Comparison of ENCODE assay signal across 1 cellular context in genomic region chr1:150268706-150269403, GRCh38.
TF ChIP-seq lines count a peak whose summit lies in the region.

Gene APH1A, minus strand, starts transcription at chr1:150269016. Its CDS starts 206 bp downstream, at chr1:150268810.

TF ChIP-seq in K562, 482 proteins besides CTCF, POLR2A, EP300 and RAD21 (continued from another document and continues in another):
- TF ChIP-seq CREB3L1 (IDR thresholded peaks at IDR 0.05; ENCODE audit: borderline replicate concordance, low read depth) (peak; percentile 76), E2F6 (IDR thresholded peaks at IDR 0.05; ENCODE audit: borderline replicate concordance in 1 of 2, extremely low read depth in 1 of 2, insufficient read depth in 1 of 2, insufficient read length in 1 of 2, low read depth in 1 of 2, low read length in 1 of 2, poor library complexity in 1 of 2, severe bottlenecking in 1 of 2) (peak in 1 of 2 experiments; percentile 29), GABPA (tag; conservative IDR thresholded peaks at IDR 0.05; ENCODE audit: low read depth) (peak; percentile 95), NFIC (IDR thresholded peaks at IDR 0.05) (no peak), HMGXB4 (CRISPR knock-in tag; IDR thresholded peaks at IDR 0.05) (0 out of 2 replicates have a peak, but pooled peaks have one; percentile 64), CBX8 (IDR thresholded peaks at IDR 0.05; ENCODE audit: borderline replicate concordance, extremely low read depth, low read depth, low read length, poor library complexity, severe bottlenecking) (no peak), IRF2 (CRISPR knock-in tag; IDR thresholded peaks at IDR 0.05) (no peak), ZFP30 (CRISPR knock-in tag; IDR thresholded peaks at IDR 0.05; ENCODE audit: borderline replicate concordance) (no peak), TRIM24 (IDR thresholded peaks at IDR 0.05) (peak in 1 of 2 experiments; percentile 59; a peak in 2 of 4 replicates), SIN3A (IDR thresholded peaks at IDR 0.05; ENCODE audit: borderline replicate concordance in 2 of 2, control insufficient read depth in 1 of 2, low read depth in 2 of 2, low read length in 2 of 2) (peak; percentile 72 to 80; a peak in 2 of 4 replicates), XRCC5 (IDR thresholded peaks at IDR 0.05; ENCODE audit: low read depth, low read length) (peak; percentile 66; the same call in 1 of the 2 replicates), KDM5B (IDR thresholded peaks at IDR 0.05; ENCODE audit: insufficient replicate concordance, low read depth, low read length) (no peak), ZNF232 (CRISPR knock-in tag; IDR thresholded peaks at IDR 0.05) (no peak), MTA3 (IDR thresholded peaks at IDR 0.05; ENCODE audit: borderline replicate concordance) (peak; percentile 98), KLF16 (IDR thresholded peaks at IDR 0.05) (peak; percentile 74), HMGN3 (IDR thresholded peaks at IDR 0.05; ENCODE audit: borderline replicate concordance, extremely low read depth, insufficient read length, low read depth, low read length) (no peak), CXXC5 (CRISPR knock-in tag; IDR thresholded peaks at IDR 0.05) (peak; percentile 83), ZNF347 (CRISPR knock-in tag; IDR thresholded peaks at IDR 0.05; ENCODE audit: low read depth) (no peak), MAX (CRISPR knock-in tag; IDR thresholded peaks at IDR 0.05) (peak; percentile 18; the same call in 1 of the 2 replicates), ZNF140 (CRISPR knock-in tag; IDR thresholded peaks at IDR 0.05) (no peak), NR3C1 (CRISPR knock-in tag; IDR thresholded peaks at IDR 0.05) (no peak), FOXK2 (conservative IDR thresholded peaks at IDR 0.05 in 1 of 2, IDR thresholded peaks at IDR 0.05 in 1 of 2; ENCODE audit: low read depth in 2 of 2) (peak in 1 of 2 experiments; percentile 65; a peak in 1 of 4 replicates), BRF1 (IDR thresholded peaks at IDR 0.05; ENCODE audit: borderline replicate concordance, extremely low read depth, insufficient read length) (no peak), SIN3B (IDR thresholded peaks at IDR 0.05; ENCODE audit: low read depth) (peak; percentile 74; the same call in 1 of the 2 replicates), FOXO4 (CRISPR knock-in tag; IDR thresholded peaks at IDR 0.05) (no peak), NFRKB (IDR thresholded peaks at IDR 0.05; ENCODE audit: low read depth) (peak; percentile 57; the same call in 1 of the 2 replicates), TCFL5 (CRISPR knock-in tag; conservative IDR thresholded peaks at IDR 0.05) (no peak), ZNF282 (CRISPR knock-in tag; IDR thresholded peaks at IDR 0.05) (no peak), NBN (IDR thresholded peaks at IDR 0.05; ENCODE audit: low read depth) (peak; percentile 47; the same call in 1 of the 2 replicates), ZKSCAN8 (CRISPR knock-in tag; IDR thresholded peaks at IDR 0.05) (no peak), TAF7 (tag; IDR thresholded peaks at IDR 0.05) (0 out of 2 replicates have a peak, but pooled peaks have one; percentile 47), TBL1XR1 (IDR thresholded peaks at IDR 0.05; ENCODE audit: low read length in 2 of 2) (peak in 1 of 2 experiments; percentile 29; a peak in 2 of 4 replicates), MYNN (IDR thresholded peaks at IDR 0.05) (no peak), MYNN (CRISPR knock-in tag; IDR thresholded peaks at IDR 0.05) (no peak), BRD4 (IDR thresholded peaks at IDR 0.05) (peak; percentile 75; the same call in 1 of the 2 replicates), ZNF121 (CRISPR knock-in tag; conservative IDR thresholded peaks at IDR 0.05) (no peak), SETDB1 (IDR thresholded peaks at IDR 0.05; ENCODE audit: low read length) (no peak), RBM17 (IDR thresholded peaks at IDR 0.05; ENCODE audit: borderline replicate concordance, low read depth, low read length) (no peak), TAF1 (IDR thresholded peaks at IDR 0.05; ENCODE audit: control insufficient read depth, extremely low read depth, insufficient read depth, low read length, severe bottlenecking) (peak; percentile 46), ZNF41 (CRISPR knock-in tag; conservative IDR thresholded peaks at IDR 0.05) (no peak), ZSCAN32 (CRISPR knock-in tag; IDR thresholded peaks at IDR 0.05) (peak; percentile 46; the same call in 1 of the 2 replicates), ZNF609 (CRISPR knock-in tag; IDR thresholded peaks at IDR 0.05; ENCODE audit: borderline replicate concordance) (0 out of 2 replicates have a peak, but pooled peaks have one; percentile 12), TAF15 (IDR thresholded peaks at IDR 0.05; ENCODE audit: low read depth, low read length) (no peak), ETV6 (IDR thresholded peaks at IDR 0.05; ENCODE audit: borderline replicate concordance in 1 of 2, low read depth in 2 of 2, low read length in 1 of 2) (no peak), ETV6 (CRISPR knock-in tag; IDR thresholded peaks at IDR 0.05; ENCODE audit: borderline replicate concordance) (no peak), CREB1 (IDR thresholded peaks at IDR 0.05) (peak; percentile 88), CREB1 (CRISPR knock-in tag; IDR thresholded peaks at IDR 0.05) (peak; percentile 84), IFI16 (CRISPR knock-in tag; IDR thresholded peaks at IDR 0.05) (no peak), ETV1 (tag; conservative IDR thresholded peaks at IDR 0.05; ENCODE audit: low read depth) (peak; percentile 71), ZHX1 (conservative IDR thresholded peaks at IDR 0.05; ENCODE audit: low read length) (no peak), HDAC1 (IDR thresholded peaks at IDR 0.05) (peak in 1 of 2 experiments; percentile 83; a peak in 2 of 4 replicates), C11orf30 (IDR thresholded peaks at IDR 0.05; ENCODE audit: low read depth) (peak; percentile 73)
- TF ChIP-seq, protein P1, sequence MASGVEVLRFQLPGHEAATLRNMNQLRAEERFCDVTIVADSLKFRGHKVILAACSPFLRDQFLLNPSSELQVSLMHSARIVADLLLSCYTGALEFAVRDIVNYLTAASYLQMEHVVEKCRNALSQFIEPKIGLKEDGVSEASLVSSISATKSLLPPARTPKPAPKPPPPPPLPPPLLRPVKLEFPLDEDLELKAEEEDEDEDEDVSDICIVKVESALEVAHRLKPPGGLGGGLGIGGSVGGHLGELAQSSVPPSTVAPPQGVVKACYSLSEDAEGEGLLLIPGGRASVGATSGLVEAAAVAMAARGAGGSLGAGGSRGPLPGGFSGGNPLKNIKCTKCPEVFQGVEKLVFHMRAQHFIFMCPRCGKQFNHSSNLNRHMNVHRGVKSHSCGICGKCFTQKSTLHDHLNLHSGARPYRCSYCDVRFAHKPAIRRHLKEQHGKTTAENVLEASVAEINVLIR (CRISPR knock-in tag; IDR thresholded peaks at IDR 0.05), result peak; percentile 79
